23 cellular contexts compared by ENCODE assay signal in genomic region chr15:49366496-49366895, GRCh38. TPM values are rescaled to one million over a fixed set of nuclear protein-coding genes. Genes with fewer than 3 reads are reported as not detected.
DNase-seq lines count a peak whose midpoint lies in the region; ATAC-seq, FAIRE-seq and TF ChIP-seq lines count a peak whose summit lies in the region.
"Had no signal": no experiment of that assay in that cellular context is flagged by ENCODE, and none has a peak within 500 bp of the region (broad histone marks: within the 10 kb centered on the region; RNA-seq: fewer than 3 reads in every experiment).

No MANE protein-coding gene starts in this region.

- intact Hi-C loops in K562 (cut with micrococcal nuclease) (no loop called here), kidney (cut with DNase I) (no loop called here), sciatic nerve (cut with DNase I) (no loop called here)

- in situ Hi-C loops in K562 (cut with MboI): no loop called here

- POLR2A ChIA-PET in K562 (lab: Yijun Ruan, JAX): no interaction called here

- H3K27me3 ChIP-seq in H7 (ENCODE audit: control insufficient read depth, insufficient read depth, low read length): no peaks in the 10 kb centered on the region
- no peaks in the 10 kb centered on the region; a peak in 1 of 5 replicates for H3K27me3 ChIP-seq in K562 (ENCODE audit: control insufficient read depth in 2 of 2, insufficient read depth in 2 of 2, low read length in 2 of 2)

- H3K4me2 ChIP-seq in K562 (ENCODE audit: insufficient read depth, low read length): no peak overlapping the region

- FAIRE-seq in K562 (lab: Jason Lieb, UNC) (no peak), kidney (lab: Jason Lieb, UNC) (no peak)
- FAIRE-seq: GM12891, GM18507, H54 had no signal

- TF ChIP-seq POLR2A in K562 (conservative IDR thresholded peaks at IDR 0.05): no peak

- no peaks in the 10 kb centered on the region for H3K36me3 ChIP-seq in H7 (replicated peaks; ENCODE audit: control insufficient read depth, insufficient read depth, low read length)
- H3K36me3 ChIP-seq in K562 (ENCODE audit: control insufficient read depth, insufficient read depth, low read length): no peaks in the 10 kb centered on the region
- no peaks in the 10 kb centered on the region for H3K36me3 ChIP-seq in kidney (ENCODE audit: control insufficient read depth in 1 of 2, insufficient read depth in 2 of 2, low read length in 2 of 2)

- no peak for TF ChIP-seq RAD21 in K562 (CRISPR knock-in tag; conservative IDR thresholded peaks at IDR 0.05 in 1 of 2, IDR thresholded peaks at IDR 0.05 in 1 of 2)

- TF ChIP-seq CTCF in K562 (IDR thresholded peaks at IDR 0.05 in 2 of 3, conservative IDR thresholded peaks at IDR 0.05 in 1 of 3; ENCODE audit: insufficient read depth in 2 of 3, low read depth in 1 of 3, low read length in 3 of 3) (no peak), kidney (IDR thresholded peaks at IDR 0.05; ENCODE audit: borderline replicate concordance, extremely low read depth, insufficient read depth) (no peak)

- H3K9me3 ChIP-seq in K562 (replicated peaks; ENCODE audit: control insufficient read depth, insufficient read depth, low read depth, low read length) (no peaks in the 10 kb centered on the region), kidney (ENCODE audit: control insufficient read depth in 1 of 2, low read length in 2 of 2) (peaks cover 0 to 4% of the 10 kb centered on the region in 2 donors)

- DNase-seq in H7 (peak; percentile 17), K562 (ENCODE audit: extremely low read depth in 1 of 4, low spot score in 3 of 4) (no peak), kidney (peak; percentile 51), sciatic nerve (ENCODE audit: low spot score) (peak; percentile 33), NCI-H2227 treated with DMSO at 0.1 percent for 48 hours (lab: John Stamatoyannopoulos, UW) (no peak)
- DNase-seq in activated CD4-positive, alpha-beta T cell treated with anti-CD3 and anti-CD28 coated beads for 4 hours: no peak
- DNase-seq: C1 segment of cervical spinal cord; Calu3; CD4-positive, alpha-beta memory T cell; COR-L47; DMS53; DMS79 treated with DMSO at 0.1 percent for 48 hours; GF-D8; GOT3; HCEC 1CT had no signal

- H3K27ac ChIP-seq in K562 (ENCODE audit: extremely low read depth, low read depth, low read length) (no peak overlapping the region), kidney (ENCODE audit: low read depth in 2 of 2, low read length in 2 of 2) (no peak overlapping the region)

- no TSS peak for BruUV-seq in K562 (replicated peaks; lab: Mats Ljungman, UMichigan)

- CTCF ChIA-PET in K562 (lab: Yijun Ruan, JAX; ENCODE audit: low intra/inter-chr PET ratio): no interaction called here

- H3K9ac ChIP-seq in K562 (ENCODE audit: insufficient read depth in 1 of 2, low read depth in 2 of 2, low read length in 2 of 2) (no peak overlapping the region; a peak in 1 of 4 replicates), kidney (ENCODE audit: low read length in 2 of 2) (no peak overlapping the region)

- peaks cover 0 to 4% of the 10 kb centered on the region in 2 experiments; a peak in 2 of 5 replicates for H3K4me1 ChIP-seq in K562 (replicated peaks in 1 of 2; ENCODE audit: control insufficient read depth in 2 of 2, insufficient read depth in 2 of 2, low read length in 2 of 2)
- H3K4me1 ChIP-seq in kidney (ENCODE audit: control insufficient read depth in 1 of 2, insufficient read depth in 1 of 2, low read depth in 1 of 2, low read length in 2 of 2): no peaks in the 10 kb centered on the region

- H2AFZ ChIP-seq in K562 (ENCODE audit: low read depth, low read length): no peak overlapping the region

- no peaks in the 10 kb centered on the region for H3K79me2 ChIP-seq in K562 (ENCODE audit: control insufficient read depth, insufficient read depth, low read length)

- no peaks in the 10 kb centered on the region for H4K20me1 ChIP-seq in K562 (replicated peaks; ENCODE audit: control insufficient read depth, insufficient read depth, low read length)

- 28% methylated on average over 22 of the region's 22 CpGs for WGBS in K562 (ENCODE audit: insufficient coverage, low coverage, missing lambda C conversion rate)

- H3K4me3 ChIP-seq in H7 (ENCODE audit: insufficient read depth, low read depth, low read length): no peak overlapping the region
- no peak overlapping the region for H3K4me3 ChIP-seq in K562
- H3K4me3 ChIP-seq in kidney (ENCODE audit: low read length in 2 of 2): no peak overlapping the region

- peak; percentile 36; the same call in 1 of the 3 replicates for ATAC-seq in K562
- ATAC-seq in sciatic nerve: no peak
- no peak for ATAC-seq in HG02884 (IDR thresholded peaks at IDR 0.05; ENCODE audit: unreplicated experiment)

- TF ChIP-seq EP300 in K562 (IDR thresholded peaks at IDR 0.05; ENCODE audit: low read length): no peak

- H3K9me1 ChIP-seq in K562 (ENCODE audit: control insufficient read depth, insufficient read depth, low read length): no peaks in the 10 kb centered on the region

TF ChIP-seq in K562, 482 proteins besides CTCF, POLR2A, EP300 and RAD21:
- TF ChIP-seq ZNF764 (CRISPR knock-in tag; IDR thresholded peaks at IDR 0.05; ENCODE audit: low read depth): no peak
- no peak for TF ChIP-seq ZKSCAN3 (CRISPR knock-in tag; IDR thresholded peaks at IDR 0.05)
- TF ChIP-seq ZNF134 (CRISPR knock-in tag; conservative IDR thresholded peaks at IDR 0.05): no peak
- TF ChIP-seq, protein P1, sequence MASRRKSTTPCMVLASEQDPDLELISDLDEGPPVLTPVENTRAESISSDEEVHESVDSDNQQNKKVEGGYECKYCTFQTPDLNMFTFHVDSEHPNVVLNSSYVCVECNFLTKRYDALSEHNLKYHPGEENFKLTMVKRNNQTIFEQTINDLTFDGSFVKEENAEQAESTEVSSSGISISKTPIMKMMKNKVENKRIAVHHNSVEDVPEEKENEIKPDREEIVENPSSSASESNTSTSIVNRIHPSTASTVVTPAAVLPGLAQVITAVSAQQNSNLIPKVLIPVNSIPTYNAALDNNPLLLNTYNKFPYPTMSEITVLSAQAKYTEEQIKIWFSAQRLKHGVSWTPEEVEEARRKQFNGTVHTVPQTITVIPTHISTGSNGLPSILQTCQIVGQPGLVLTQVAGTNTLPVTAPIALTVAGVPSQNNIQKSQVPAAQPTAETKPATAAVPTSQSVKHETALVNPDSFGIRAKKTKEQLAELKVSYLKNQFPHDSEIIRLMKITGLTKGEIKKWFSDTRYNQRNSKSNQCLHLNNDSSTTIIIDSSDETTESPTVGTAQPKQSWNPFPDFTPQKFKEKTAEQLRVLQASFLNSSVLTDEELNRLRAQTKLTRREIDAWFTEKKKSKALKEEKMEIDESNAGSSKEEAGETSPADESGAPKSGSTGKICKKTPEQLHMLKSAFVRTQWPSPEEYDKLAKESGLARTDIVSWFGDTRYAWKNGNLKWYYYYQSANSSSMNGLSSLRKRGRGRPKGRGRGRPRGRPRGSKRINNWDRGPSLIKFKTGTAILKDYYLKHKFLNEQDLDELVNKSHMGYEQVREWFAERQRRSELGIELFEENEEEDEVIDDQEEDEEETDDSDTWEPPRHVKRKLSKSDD (conservative IDR thresholded peaks at IDR 0.05; ENCODE audit: low read length): no peak
- TF ChIP-seq, protein P2, sequence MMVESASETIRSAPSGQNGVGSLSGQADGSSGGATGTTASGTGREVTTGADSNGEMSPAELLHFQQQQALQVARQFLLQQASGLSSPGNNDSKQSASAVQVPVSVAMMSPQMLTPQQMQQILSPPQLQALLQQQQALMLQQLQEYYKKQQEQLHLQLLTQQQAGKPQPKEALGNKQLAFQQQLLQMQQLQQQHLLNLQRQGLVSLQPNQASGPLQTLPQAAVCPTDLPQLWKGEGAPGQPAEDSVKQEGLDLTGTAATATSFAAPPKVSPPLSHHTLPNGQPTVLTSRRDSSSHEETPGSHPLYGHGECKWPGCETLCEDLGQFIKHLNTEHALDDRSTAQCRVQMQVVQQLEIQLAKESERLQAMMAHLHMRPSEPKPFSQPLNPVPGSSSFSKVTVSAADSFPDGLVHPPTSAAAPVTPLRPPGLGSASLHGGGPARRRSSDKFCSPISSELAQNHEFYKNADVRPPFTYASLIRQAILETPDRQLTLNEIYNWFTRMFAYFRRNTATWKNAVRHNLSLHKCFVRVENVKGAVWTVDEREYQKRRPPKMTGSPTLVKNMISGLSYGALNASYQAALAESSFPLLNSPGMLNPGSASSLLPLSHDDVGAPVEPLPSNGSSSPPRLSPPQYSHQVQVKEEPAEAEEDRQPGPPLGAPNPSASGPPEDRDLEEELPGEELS (CRISPR knock-in tag; IDR thresholded peaks at IDR 0.05; ENCODE audit: borderline replicate concordance): no peak
- TF ChIP-seq FOXA1 (IDR thresholded peaks at IDR 0.05; ENCODE audit: borderline replicate concordance): no peak
- no peak for TF ChIP-seq TRIM28 (IDR thresholded peaks at IDR 0.05)
- no peak for TF ChIP-seq CBX2 (IDR thresholded peaks at IDR 0.05; ENCODE audit: insufficient read depth, low read length, poor library complexity, severe bottlenecking)
- TF ChIP-seq ZNF589 (CRISPR knock-in tag; IDR thresholded peaks at IDR 0.05; ENCODE audit: low read depth): no peak
- no peak for TF ChIP-seq KHSRP (IDR thresholded peaks at IDR 0.05)
- TF ChIP-seq TCFL5 (CRISPR knock-in tag; conservative IDR thresholded peaks at IDR 0.05): no peak

RNA-seq across cellular contexts. Expression of gene FGF7, which starts 56.5 kb away (rescaled TPM):
- not detected in 2 replicates for total RNA-seq in H7 (2014; rRNA removed; shearing (Covaris generic))
- total RNA-seq in K562 (2011; cell fraction: chromatin; rRNA removed; ENCODE audit: low replicate concordance): not detected in 2 replicates
- total RNA-seq in K562 (2011; cell fraction: nucleolus; rRNA removed): not detected in 2 replicates
- not detected in 2 replicates for total RNA-seq in K562 (2011; cell fraction: nucleoplasm; rRNA removed)
- total RNA-seq in K562 (2014; rRNA removed): not detected in 2 replicates
- not detected in 2 replicates for total RNA-seq in K562 (2014; rRNA removed; fragmentation: Illumina TruSeq; extraction: Trizol)
- not detected in 2 replicates for total RNA-seq in K562 (2015; rRNA removed; fragmentation: Illumina TruSeq; extraction: Trizol)
- not detected in 2 replicates for total RNA-seq in K562 (2021)
- polyA plus RNA-seq in K562 (2011; rRNA removed): not detected in 2 replicates
- not detected in 2 replicates for polyA plus RNA-seq in K562 (2011; cell fraction: cytosol; rRNA removed)
- polyA plus RNA-seq in K562 (2011; cell fraction: nucleus; rRNA removed): not detected in 2 replicates
- polyA plus RNA-seq in K562 (2012): 0.01 TPM in 1 of 2 replicates, not detected in the other
- not detected in 2 replicates for polyA plus RNA-seq in K562 (2014; fragmentation: Illumina TruSeq; extraction: Trizol)
- polyA plus RNA-seq in K562 (2014; fragmentation: Nextera tagmentation; extraction: Ambion mirVana): not detected
- polyA plus RNA-seq in K562 (2014; rRNA removed): not detected in 2 replicates
- polyA minus RNA-seq in K562 (2011; rRNA and poly(A)+ RNA removed): not detected in 2 replicates
- not detected in 2 replicates for polyA minus RNA-seq in K562 (2011; cell fraction: cytosol; rRNA and poly(A)+ RNA removed)
- polyA minus RNA-seq in K562 (2011; cell fraction: nucleus; rRNA and poly(A)+ RNA removed): not detected in 2 replicates
- 23.8 TPM for total RNA-seq in kidney
- polyA plus RNA-seq in kidney (ENCODE audit: insufficient read depth, low read depth, low replicate concordance): 3.8 TPM
- 239 TPM for total RNA-seq in sciatic nerve
- total RNA-seq: A172, A673, Calu3, Daoy, G401 had no signal
- polyA plus RNA-seq: CD4-positive, alpha-beta memory T cell had no signal

Comparison
In these comparisons a context has a peak if more than half of its experiments do, and no peak if none do; other contexts are left out.
1. DNase-seq: peak in H7 (single experiment), kidney (single experiment) and sciatic nerve (single experiment); none in K562 (0 of 4), NCI-H2227 treated with DMSO at 0.1 percent for 48 hours (single experiment) and activated CD4-positive, alpha-beta T cell treated with anti-CD3 and anti-CD28 coated beads for 4 hours (0 of 2).
2. RNA of gene FGF7, which starts 56.5 kb away (total RNA-seq): 239 TPM in sciatic nerve (single experiment) and 23.8 TPM in kidney (single experiment); not detected in H7 and not detected in K562; every median in the first group is over 10 times any median in the second.